Comparison of ENCODE assay signal across 21 cellular contexts in genomic region chr12:88419794-88420193, GRCh38.
DNase-seq lines count a peak whose midpoint lies in the region; ATAC-seq, FAIRE-seq and TF ChIP-seq lines count a peak whose summit lies in the region.
"Had no signal": no experiment of that assay in that cellular context is flagged by ENCODE, and none has a peak within 500 bp of the region (broad histone marks: within the 10 kb centered on the region; RNA-seq: fewer than 3 reads in every experiment).

No MANE protein-coding gene starts in this region.

- H3K18ac ChIP-seq in H1 (ENCODE audit: extremely low read depth, low read length) = no peak overlapping the region

- WGBS in H1 (ENCODE audit: extremely low coverage in 1 of 2, insufficient coverage in 1 of 2, insufficient read length in 1 of 2, insufficient replicate concordance in 2 of 2, low coverage in 1 of 2, low lambda C conversion rate in 2 of 2, missing lambda C conversion rate in 1 of 2), 2 experiments = 95% methylated on average over 1 of the region's 1 CpG; no CpG with 5 or more reads in 1 of the 2 experiments

- TF ChIP-seq CTCF in H1 (IDR thresholded peaks at IDR 0.05; ENCODE audit: control extremely low read depth in 1 of 3, insufficient read depth in 1 of 3, low read depth in 1 of 3, low read length in 3 of 3) = no peak

- H4K8ac ChIP-seq in H1 (ENCODE audit: extremely low read depth, insufficient read depth, low read length) = no peak overlapping the region

- H2BK120ac ChIP-seq in H1 (replicated peaks; ENCODE audit: low read depth, low read length) = no peak overlapping the region

- no peak overlapping the region for H2BK15ac ChIP-seq in H1 (ENCODE audit: low read length)

- H2AFZ ChIP-seq in H1 (ENCODE audit: low read length) = no peak overlapping the region
- H2AFZ ChIP-seq: parathyroid adenoma had no signal

- TF ChIP-seq POLR2A in H1 (IDR thresholded peaks at IDR 0.05; ENCODE audit: control extremely low read depth in 1 of 2, low read depth in 2 of 2, low read length in 2 of 2) = no peak

- H3K23ac ChIP-seq in H1 (ENCODE audit: insufficient read length) = peak overlapping the region; percentile 83

- no peak for TF ChIP-seq RAD21 in H1 (IDR thresholded peaks at IDR 0.05 in 1 of 2, conservative IDR thresholded peaks at IDR 0.05 in 1 of 2; ENCODE audit: low read depth in 2 of 2, low read length in 2 of 2)

- H3K79me1 ChIP-seq in H1 (ENCODE audit: low read depth, low read length) = no peaks in the 10 kb centered on the region

- no peaks in the 10 kb centered on the region for H3K36me3 ChIP-seq in H1 (ENCODE audit: control insufficient read depth in 2 of 4, insufficient read depth in 4 of 4, low read length in 3 of 4)
- no peaks in the 10 kb centered on the region for H3K36me3 ChIP-seq in naive thymus-derived CD4-positive, alpha-beta T cell (ENCODE audit: control insufficient read depth in 2 of 3, insufficient read depth in 3 of 3, low read length in 3 of 3)
- H3K36me3 ChIP-seq: HAP-1, tibial artery had no signal

- no peaks in the 10 kb centered on the region for H4K20me1 ChIP-seq in H1 (replicated peaks in 1 of 2; ENCODE audit: control insufficient read depth in 1 of 2, insufficient read depth in 2 of 2, low read length in 2 of 2)

- H3K23me2 ChIP-seq in H1 (ENCODE audit: low read depth, low read length) = no peaks in the 10 kb centered on the region

- H3K4me1 Mint-ChIP-seq in naive thymus-derived CD4-positive, alpha-beta T cell = no peaks in the 10 kb centered on the region
- no peaks in the 10 kb centered on the region for H3K4me1 Mint-ChIP-seq in activated CD4-positive, alpha-beta memory T cell treated with anti-CD3 and anti-CD28 coated beads for 36 hours (ENCODE audit: low read depth)
- no peaks in the 10 kb centered on the region for H3K4me1 Mint-ChIP-seq in T-helper 2 cell treated with Interferon-gamma antibody and Interleukin-4, amounts not matched to agents 5 μg/mL and 100 μg/mL, for 36 hours (ENCODE audit: low read depth)
- H3K4me1 Mint-ChIP-seq: activated CD4-positive, alpha-beta T cell treated with anti-CD3 and anti-CD28 coated beads, Interleukin-2, amount 10 ng/mL, durations not matched to agents 24 days and 14 days had no signal

- H2AK5ac ChIP-seq in H1 (ENCODE audit: low read depth, low read length) = no peak overlapping the region

- H4K91ac ChIP-seq in H1 (replicated peaks; ENCODE audit: insufficient read length, low read length) = no peak overlapping the region

- no peak overlapping the region for H3K4me3 ChIP-seq in H1 (ENCODE audit: extremely low read depth in 1 of 4, insufficient read depth in 2 of 4, low read depth in 3 of 4, low read length in 4 of 4)
- no peak overlapping the region for H3K4me3 ChIP-seq in naive thymus-derived CD4-positive, alpha-beta T cell (ENCODE audit: low read length)
- H3K4me3 ChIP-seq: HAP-1, tibial artery had no signal

- no peaks in the 10 kb centered on the region for H3K27me3 Mint-ChIP-seq in naive thymus-derived CD4-positive, alpha-beta T cell
- H3K27me3 Mint-ChIP-seq in activated CD4-positive, alpha-beta memory T cell treated with anti-CD3 and anti-CD28 coated beads for 36 hours = no peaks in the 10 kb centered on the region
- no peaks in the 10 kb centered on the region for H3K27me3 Mint-ChIP-seq in T-helper 2 cell treated with Interferon-gamma antibody and Interleukin-4, amounts not matched to agents 5 μg/mL and 100 μg/mL, for 36 hours (ENCODE audit: low read depth)
- H3K27me3 Mint-ChIP-seq: activated CD4-positive, alpha-beta T cell treated with anti-CD3 and anti-CD28 coated beads, Interleukin-2, amount 10 ng/mL, durations not matched to agents 24 days and 14 days; dendritic cell treated with granulocyte-macrophage colony-stimulating factor and Interleukin-4, amounts not matched to agents 40 ng/mL and 50 ng/mL, for 4 days; natural killer cell treated with Interleukin-12 subunit alpha and Interleukin-12 subunit beta and Interleukin-15 and Interleukin-18, amount 100 ng/mL, for 72 hours had no signal

- no peak overlapping the region for H2BK5ac ChIP-seq in H1 (ENCODE audit: low read depth, low read length)

- H3K9me3 ChIP-seq in H1 (ENCODE audit: insufficient read depth in 2 of 2, low read depth in 1 of 2, low read length in 1 of 2) = no peaks in the 10 kb centered on the region
- H3K9me3 ChIP-seq in naive thymus-derived CD4-positive, alpha-beta T cell (ENCODE audit: control insufficient read depth in 2 of 3, low read length in 3 of 3) = no peaks in the 10 kb centered on the region
- H3K9me3 ChIP-seq: HAP-1, tibial artery had no signal

- no peak for FAIRE-seq in H1 (lab: Jason Lieb, UNC)
- FAIRE-seq: GM12891 had no signal

- no peak overlapping the region for H3K4me2 ChIP-seq in H1 (ENCODE audit: insufficient read depth in 1 of 2, low read depth in 2 of 2, low read length in 2 of 2)

- intact Hi-C loops in naive thymus-derived CD4-positive, alpha-beta T cell (cut with micrococcal nuclease) = no loop called here
- intact Hi-C loops in activated CD4-positive, alpha-beta memory T cell treated with anti-CD3 and anti-CD28 coated beads for 36 hours (cut with micrococcal nuclease) = no loop called here

- no peak overlapping the region for H3K4ac ChIP-seq in H1 (replicated peaks; ENCODE audit: insufficient read length, low read depth, low read length)

- CTCF ChIA-PET in H1 (lab: Charles Lee; ENCODE audit: partially characterized antibody) = interaction anchor here (0.7 kb wide), 1 partner anchor 11 kb away, joined by 3 read pairs; no protein-coding TSS in a partner anchor
- CTCF ChIA-PET in naive thymus-derived CD4-positive, alpha-beta T cell (lab: Charles Lee) = no interaction called here
- CTCF ChIA-PET in activated CD4-positive, alpha-beta memory T cell treated with anti-CD3 and anti-CD28 coated beads for 36 hours (lab: Charles Lee) = no interaction called here

- no peaks in the 10 kb centered on the region for H3K79me2 ChIP-seq in H1 (ENCODE audit: control insufficient read depth in 1 of 2, insufficient read depth in 2 of 2, low read length in 2 of 2)
- H3K79me2 ChIP-seq: parathyroid adenoma had no signal

- no peaks in the 10 kb centered on the region for H3K4me1 ChIP-seq in H1 (replicated peaks in 1 of 4; ENCODE audit: control insufficient read depth in 3 of 4, insufficient read depth in 4 of 4, low read length in 3 of 4)
- H3K4me1 ChIP-seq in naive thymus-derived CD4-positive, alpha-beta T cell (ENCODE audit: control insufficient read depth in 2 of 2, insufficient read depth in 2 of 2, low read length in 2 of 2) = no peaks in the 10 kb centered on the region
- H3K4me1 ChIP-seq: HAP-1, parathyroid adenoma, tibial artery had no signal

- H3K36me3 Mint-ChIP-seq in naive thymus-derived CD4-positive, alpha-beta T cell = no peaks in the 10 kb centered on the region
- no peaks in the 10 kb centered on the region for H3K36me3 Mint-ChIP-seq in activated CD4-positive, alpha-beta memory T cell treated with anti-CD3 and anti-CD28 coated beads for 36 hours
- no peaks in the 10 kb centered on the region for H3K36me3 Mint-ChIP-seq in T-helper 2 cell treated with Interferon-gamma antibody and Interleukin-4, amounts not matched to agents 5 μg/mL and 100 μg/mL, for 36 hours (ENCODE audit: low read depth)
- H3K36me3 Mint-ChIP-seq: natural killer cell treated with Interleukin-12 subunit alpha and Interleukin-12 subunit beta and Interleukin-15 and Interleukin-18, amount 100 ng/mL, for 72 hours had no signal

- DNase-seq in Daoy (ENCODE audit: low read depth) = peak; percentile 44
- peak; percentile 5 for DNase-seq in NCI-H446 treated with DMSO at 0.1 percent for 48 hours (lab: John Stamatoyannopoulos, UW)
- DNase-seq in H1 (ENCODE audit: low read depth in 1 of 2, low spot score in 2 of 2) = no peak
- peak; percentile 31 for DNase-seq in mucosa of gallbladder (ENCODE audit: low spot score)
- no peak for DNase-seq in naive thymus-derived CD4-positive, alpha-beta T cell
- DNase-seq in activated CD4-positive, alpha-beta memory T cell treated with anti-CD3 and anti-CD28 coated beads for 36 hours = no peak
- DNase-seq in T-helper 2 cell treated with Interferon-gamma antibody and Interleukin-4, amounts not matched to agents 5 μg/mL and 100 μg/mL, for 36 hours (ENCODE audit: low spot score) = no peak
- DNase-seq: activated CD4-positive, alpha-beta T cell treated with anti-CD3 and anti-CD28 coated beads, Interleukin-2, amount 10 ng/mL, durations not matched to agents 24 days and 14 days; activated CD8-positive, alpha-beta memory T cell treated with anti-CD3 and anti-CD28 coated beads, Interleukin-2, amount 50 U/mL, for 4 hours; activated effector memory CD4-positive, alpha-beta T cell treated with Interleukin-2 at 50 U/mL for 16 hours; DMS 273 treated with DMSO at 0.1 percent for 48 hours; MM.1S; NCI-H1436 treated with DMSO at 0.1 percent for 48 hours; stimulated activated naive CD4-positive, alpha-beta T cell treated with Interleukin-2 at 50 U/mL for 16 hours; tibial artery had no signal

- POLR2A ChIA-PET in H1 (lab: Charles Lee; ENCODE audit: partially characterized antibody) = no interaction called here
- POLR2A ChIA-PET in naive thymus-derived CD4-positive, alpha-beta T cell (lab: Charles Lee) = no interaction called here
- POLR2A ChIA-PET in activated CD4-positive, alpha-beta memory T cell treated with anti-CD3 and anti-CD28 coated beads for 36 hours (lab: Charles Lee) = no interaction called here

- H3K27ac Mint-ChIP-seq in naive thymus-derived CD4-positive, alpha-beta T cell = no peak overlapping the region
- H3K27ac Mint-ChIP-seq in activated CD4-positive, alpha-beta memory T cell treated with anti-CD3 and anti-CD28 coated beads for 36 hours = no peak overlapping the region
- H3K27ac Mint-ChIP-seq in T-helper 2 cell treated with Interferon-gamma antibody and Interleukin-4, amounts not matched to agents 5 μg/mL and 100 μg/mL, for 36 hours = no peak overlapping the region
- H3K27ac Mint-ChIP-seq: activated CD4-positive, alpha-beta T cell treated with anti-CD3 and anti-CD28 coated beads, Interleukin-2, amount 10 ng/mL, durations not matched to agents 24 days and 14 days; dendritic cell treated with granulocyte-macrophage colony-stimulating factor and Interleukin-4, amounts not matched to agents 40 ng/mL and 50 ng/mL, for 4 days; natural killer cell treated with Interleukin-12 subunit alpha and Interleukin-12 subunit beta and Interleukin-15 and Interleukin-18, amount 100 ng/mL, for 72 hours had no signal

- peaks cover 0 to 3% (median 0%) of the 10 kb centered on the region in 11 donors for H3K9me3 Mint-ChIP-seq in naive thymus-derived CD4-positive, alpha-beta T cell
- H3K9me3 Mint-ChIP-seq in activated CD4-positive, alpha-beta memory T cell treated with anti-CD3 and anti-CD28 coated beads for 36 hours = no peaks in the 10 kb centered on the region
- H3K9me3 Mint-ChIP-seq in T-helper 2 cell treated with Interferon-gamma antibody and Interleukin-4, amounts not matched to agents 5 μg/mL and 100 μg/mL, for 36 hours = no peaks in the 10 kb centered on the region
- H3K9me3 Mint-ChIP-seq: activated CD4-positive, alpha-beta T cell treated with anti-CD3 and anti-CD28 coated beads, Interleukin-2, amount 10 ng/mL, durations not matched to agents 24 days and 14 days; dendritic cell treated with granulocyte-macrophage colony-stimulating factor and Interleukin-4, amounts not matched to agents 40 ng/mL and 50 ng/mL, for 4 days had no signal

- no peaks in the 10 kb centered on the region for H3K27me3 ChIP-seq in H1 (replicated peaks in 1 of 4; ENCODE audit: control insufficient read depth in 3 of 4, extremely low read depth in 1 of 4, insufficient read depth in 3 of 4, low read length in 3 of 4)
- no peaks in the 10 kb centered on the region for H3K27me3 ChIP-seq in naive thymus-derived CD4-positive, alpha-beta T cell (ENCODE audit: control insufficient read depth in 2 of 2, insufficient read depth in 2 of 2, low read length in 2 of 2)
- H3K27me3 ChIP-seq: tibial artery had no signal

- H4K5ac ChIP-seq in H1 (ENCODE audit: insufficient read length, low read depth, low read length) = no peak overlapping the region

- H2BK12ac ChIP-seq in H1 (ENCODE audit: low read depth, low read length) = no peak overlapping the region

- H3K14ac ChIP-seq in H1 (ENCODE audit: insufficient read length) = no peak overlapping the region

- H3K27ac ChIP-seq in H1 (ENCODE audit: low read depth, low read length) = no peak overlapping the region
- H3K27ac ChIP-seq in naive thymus-derived CD4-positive, alpha-beta T cell (ENCODE audit: low read depth, low read length) = no peak overlapping the region
- H3K27ac ChIP-seq: parathyroid adenoma, tibial artery had no signal

- no peak for ATAC-seq in naive thymus-derived CD4-positive, alpha-beta T cell
- ATAC-seq in HG03280 (IDR thresholded peaks at IDR 0.05; ENCODE audit: unreplicated experiment) = no peak
- ATAC-seq: natural killer cell treated with Interleukin-12 subunit alpha and Interleukin-12 subunit beta and Interleukin-15 and Interleukin-18, amount 100 ng/mL, for 72 hours had no signal

- TF ChIP-seq EP300 in H1 (IDR thresholded peaks at IDR 0.05; ENCODE audit: borderline replicate concordance in 1 of 2, low read depth in 2 of 2, low read length in 2 of 2) = no peak

- H3K9ac ChIP-seq in H1 (replicated peaks in 1 of 4; ENCODE audit: extremely low read depth in 1 of 4, low read depth in 3 of 4, low read length in 3 of 4) = no peak overlapping the region
- H3K9ac ChIP-seq: parathyroid adenoma had no signal

- H2BK20ac ChIP-seq in H1 (ENCODE audit: low read length) = no peak overlapping the region

- H3K4me3 Mint-ChIP-seq in naive thymus-derived CD4-positive, alpha-beta T cell = no peak overlapping the region
- no peak overlapping the region for H3K4me3 Mint-ChIP-seq in activated CD4-positive, alpha-beta memory T cell treated with anti-CD3 and anti-CD28 coated beads for 36 hours
- no peak overlapping the region for H3K4me3 Mint-ChIP-seq in T-helper 2 cell treated with Interferon-gamma antibody and Interleukin-4, amounts not matched to agents 5 μg/mL and 100 μg/mL, for 36 hours
- H3K4me3 Mint-ChIP-seq: activated CD4-positive, alpha-beta T cell treated with anti-CD3 and anti-CD28 coated beads, Interleukin-2, amount 10 ng/mL, durations not matched to agents 24 days and 14 days; dendritic cell treated with granulocyte-macrophage colony-stimulating factor and Interleukin-4, amounts not matched to agents 40 ng/mL and 50 ng/mL, for 4 days; natural killer cell treated with Interleukin-12 subunit alpha and Interleukin-12 subunit beta and Interleukin-15 and Interleukin-18, amount 100 ng/mL, for 72 hours had no signal

- no peak overlapping the region for H3K56ac ChIP-seq in H1 (replicated peaks; ENCODE audit: insufficient read length, low read depth, low read length)

Comparison
In these comparisons a context has a peak if more than half of its experiments do, and no peak if none do; other contexts are left out.
1. DNase-seq: peak in Daoy (single experiment), NCI-H446 treated with DMSO at 0.1 percent for 48 hours (single experiment) and mucosa of gallbladder (single experiment); none in H1 (0 of 2), naive thymus-derived CD4-positive, alpha-beta T cell (0 of 9), activated CD4-positive, alpha-beta memory T cell treated with anti-CD3 and anti-CD28 coated beads for 36 hours (single experiment) and T-helper 2 cell treated with Interferon-gamma antibody and Interleukin-4, amounts not matched to agents 5 μg/mL and 100 μg/mL, for 36 hours (single experiment).